Comparison of ENCODE assay signal across 1 cellular context in genomic region chr20:49792006-49792405, GRCh38.
TF ChIP-seq lines count a peak whose summit lies in the region.

No MANE protein-coding gene starts in this region.

TF ChIP-seq in K562, 482 proteins besides CTCF, POLR2A, EP300 and RAD21:
- TF ChIP-seq ZNF280A (IDR thresholded peaks at IDR 0.05; ENCODE audit: low read depth, partially characterized antibody), result no peak
- peak; percentile 69 for TF ChIP-seq PRDM10 (IDR thresholded peaks at IDR 0.05; ENCODE audit: partially characterized antibody)
- TF ChIP-seq BCOR (IDR thresholded peaks at IDR 0.05), result peak; percentile 40; the same call in 1 of the 2 replicates
- no peak for TF ChIP-seq MNT (conservative IDR thresholded peaks at IDR 0.05)
- no peak for TF ChIP-seq CREB5 (CRISPR knock-in tag; IDR thresholded peaks at IDR 0.05)
